In genomic region chr14:29810064-29810463, GRCh38 we compare ENCODE assay signal across 15 cellular contexts.
"Had no signal": no experiment of that assay in that cellular context is flagged by ENCODE, and none has a peak within 500 bp of the region (broad histone marks: within the 10 kb centered on the region; RNA-seq: fewer than 3 reads in every experiment).

No MANE protein-coding gene starts in this region.

- DNase-seq: IMR-90; Kasumi-1; MM.1S; NCI-H187; NCI-H524; NCI-H526 treated with DMSO at 0.1 percent for 48 hours; NCI-H748 treated with DMSO at 0.1 percent for 48 hours; NK-92 treated with Interleukin-12 subunit alpha and Interleukin-12 subunit beta, amount 100 ng/mL, for 24 hours; SHP77 treated with DMSO at 0.1 percent for 48 hours; SJCRH30; T-helper 2 cell had no signal

- H3K27ac ChIP-seq: KMS-11, SJCRH30 had no signal

- H3K9ac ChIP-seq: KMS-11 had no signal

- H3K36me3 ChIP-seq: SJCRH30 had no signal

- H3K9me3 ChIP-seq: SJCRH30 had no signal

- ATAC-seq: Panc1, PC-3, Right ventricle myocardium inferior had no signal

- H3K4me1 ChIP-seq: SJCRH30 had no signal

- H3K4me3 ChIP-seq: SJCRH30 had no signal

- H3K27me3 ChIP-seq: SJCRH30 had no signal

- H3K4me2 ChIP-seq: KMS-11 had no signal
